Comparison of ENCODE assay signal across 8 cellular contexts in genomic region chr1:35769188-35769758, GRCh38. TPM values are rescaled to one million over a fixed set of nuclear protein-coding genes. Genes with fewer than 3 reads are reported as not detected.
DNase-seq lines count a peak whose midpoint lies in the region; ATAC-seq and TF ChIP-seq lines count a peak whose summit lies in the region.

No MANE protein-coding gene starts in this region.

- H3K9me3 Mint-ChIP-seq in Caco-2 (ENCODE audit: unreplicated experiment) (no peaks in the 10 kb centered on the region), endothelial cell (ENCODE audit: unreplicated experiment) (no peaks in the 10 kb centered on the region)
- H3K9me3 Mint-ChIP-seq in activated CD8-positive, alpha-beta memory T cell treated with anti-CD3 and anti-CD28 coated beads, Interleukin-2, amount 10 ng/mL, durations not matched to agents 7 days and 5 days (ENCODE audit: low read depth) = no peaks in the 10 kb centered on the region

- POLR2A ChIA-PET in Caco-2 (lab: Charles Lee) = interaction anchor here (0.6 to 1.6 kb wide), 5 partner anchors 18 to 213 kb away, joined by 3 to 6 read pairs (median 5); partner anchors contain the start of genes KIAA0319L and NCDN

- BruUV-seq in Caco-2 (replicated peaks; lab: Mats Ljungman, UMichigan) = no TSS peak

- CTCF ChIA-PET in Caco-2 (lab: Charles Lee) = interaction anchor here (0.6 to 1.3 kb wide), 3 partner anchors 200 to 472 kb away, joined by 4 to 5 read pairs (median 4); partner anchors contain the start of gene KIAA0319L
- CTCF ChIA-PET in activated CD8-positive, alpha-beta memory T cell treated with anti-CD3 and anti-CD28 coated beads, Interleukin-2, amount 10 ng/mL, durations not matched to agents 7 days and 5 days (lab: Charles Lee) = interaction anchor here (0.6 to 2.8 kb wide), 24 partner anchors 9 to 905 kb away, joined by 3 to 14 read pairs (median 4); partner anchors contain the start of genes AGO1, C1orf216, KIAA0319L and NCDN

- H3K36me3 Mint-ChIP-seq in Caco-2 (ENCODE audit: insufficient read depth, unreplicated experiment) (peaks cover 14% of the 10 kb centered on the region), endothelial cell (ENCODE audit: low read depth, unreplicated experiment) (no peaks in the 10 kb centered on the region)
- H3K36me3 Mint-ChIP-seq in activated CD8-positive, alpha-beta memory T cell treated with anti-CD3 and anti-CD28 coated beads, Interleukin-2, amount 10 ng/mL, durations not matched to agents 7 days and 5 days = peaks cover 21% of the 10 kb centered on the region

- no peaks in the 10 kb centered on the region for H3K36me3 ChIP-seq in Caco-2 (ENCODE audit: control insufficient read depth, insufficient read depth, low read length)

- H3K4me1 Mint-ChIP-seq in Caco-2 (ENCODE audit: low read depth, unreplicated experiment) = no peaks in the 10 kb centered on the region
- peaks cover 31% of the 10 kb centered on the region for H3K4me1 Mint-ChIP-seq in activated CD8-positive, alpha-beta memory T cell treated with anti-CD3 and anti-CD28 coated beads, Interleukin-2, amount 10 ng/mL, durations not matched to agents 7 days and 5 days
- peaks cover 8% of the 10 kb centered on the region for H3K4me1 Mint-ChIP-seq in endothelial cell (ENCODE audit: unreplicated experiment)

- H3K4me3 ChIP-seq in Caco-2 (ENCODE audit: low read depth, low read length) = peak overlapping the region; percentile 77

- H3K9me3 ChIP-seq in Caco-2 = no peaks in the 10 kb centered on the region

- H3K27ac Mint-ChIP-seq in Caco-2 (ENCODE audit: unreplicated experiment) = peak overlapping the region; percentile 92
- H3K27ac Mint-ChIP-seq in activated CD8-positive, alpha-beta memory T cell treated with anti-CD3 and anti-CD28 coated beads, Interleukin-2, amount 10 ng/mL, durations not matched to agents 7 days and 5 days = peak overlapping the region; percentile 79
- peak overlapping the region; percentile 83 for H3K27ac Mint-ChIP-seq in endothelial cell (ENCODE audit: unreplicated experiment)

- DNase-seq in Caco-2 (peak; percentile 82 to 84), GM20000 (ENCODE audit: low spot score) (peak; percentile 93), HS-5 (ENCODE audit: low read depth) (peak; percentile 62), NOMO-1 (lab: John Stamatoyannopoulos, UW; ENCODE audit: unreplicated experiment in 2 of 2) (peak; percentile 85 to 88), endothelial cell (ENCODE audit: low spot score) (peak; percentile 88), midbrain (lab: John Stamatoyannopoulos, UW) (peak; percentile 46)
- DNase-seq in activated CD8-positive, alpha-beta memory T cell treated with anti-CD3 and anti-CD28 coated beads, Interleukin-2, amount 10 ng/mL, durations not matched to agents 7 days and 5 days = peak; percentile 94
- DNase-seq in stimulated activated CD8-positive, alpha-beta memory T cell treated with anti-CD3 and anti-CD28 coated beads, Interleukin-15, amount 100 ng/mL, for 48 hours (ENCODE audit: low read depth in 2 of 2) = peak; percentile 82

- ATAC-seq in activated CD8-positive, alpha-beta memory T cell treated with anti-CD3 and anti-CD28 coated beads, Interleukin-2, amount 10 ng/mL, durations not matched to agents 7 days and 5 days = peak; percentile 87

- no peaks in the 10 kb centered on the region for H3K27me3 ChIP-seq in Caco-2 (replicated peaks; ENCODE audit: control insufficient read depth, insufficient read depth, low read length)

- H3K4me1 ChIP-seq in Caco-2 = no peaks in the 10 kb centered on the region

- intact Hi-C loops in Caco-2 (cut with micrococcal nuclease; ENCODE audit: unreplicated experiment) = loop anchor here (1.0 kb wide), 1 partner anchor 200 kb away; no protein-coding TSS in a partner anchor

- no peaks in the 10 kb centered on the region for H3K27me3 Mint-ChIP-seq in Caco-2 (ENCODE audit: insufficient read depth, unreplicated experiment)
- no peaks in the 10 kb centered on the region for H3K27me3 Mint-ChIP-seq in activated CD8-positive, alpha-beta memory T cell treated with anti-CD3 and anti-CD28 coated beads, Interleukin-2, amount 10 ng/mL, durations not matched to agents 7 days and 5 days
- no peaks in the 10 kb centered on the region for H3K27me3 Mint-ChIP-seq in endothelial cell (ENCODE audit: unreplicated experiment)

- no peak for TF ChIP-seq CTCF in Caco-2 (IDR thresholded peaks at IDR 0.05; ENCODE audit: insufficient read depth in 1 of 2, low read depth in 1 of 2, low read length in 1 of 2, severe bottlenecking in 1 of 2, unreplicated experiment in 1 of 2)
- no peak for TF ChIP-seq CTCF in GM20000 (IDR thresholded peaks at IDR 0.05; ENCODE audit: extremely low read depth, missing control alignments)
- TF ChIP-seq CTCF in endothelial cell (IDR thresholded peaks at IDR 0.05; ENCODE audit: unreplicated experiment) = no peak

- H3K4me3 Mint-ChIP-seq in Caco-2 (ENCODE audit: unreplicated experiment) = peak overlapping the region; percentile 98
- peak overlapping the region; percentile 96 for H3K4me3 Mint-ChIP-seq in activated CD8-positive, alpha-beta memory T cell treated with anti-CD3 and anti-CD28 coated beads, Interleukin-2, amount 10 ng/mL, durations not matched to agents 7 days and 5 days
- H3K4me3 Mint-ChIP-seq in endothelial cell (ENCODE audit: unreplicated experiment) = peak overlapping the region; percentile 87

RNA-seq across cellular contexts. Expression of gene CLSPN, which starts 0.5 kb away (rescaled TPM):
- total RNA-seq in Caco-2 (2022) = 22.6 and 23.2 TPM in 2 replicates
- 100 to 1,000 TPM in 1 of 2 experiments, 10 to 100 TPM in 1; 99.8 to 102 TPM for total RNA-seq in activated CD8-positive, alpha-beta memory T cell treated with anti-CD3 and anti-CD28 coated beads, Interleukin-2, amount 10 ng/mL, durations not matched to agents 7 days and 5 days
- total RNA-seq in endothelial cell (ENCODE audit: unreplicated experiment) = 12.3 TPM

RNA-seq across cellular contexts. Expression of gene AGO4, which starts 38.5 kb away (rescaled TPM):
- total RNA-seq in Caco-2 (2022) (5.0 and 8.1 TPM in 2 replicates), endothelial cell (ENCODE audit: unreplicated experiment) (26.6 TPM)
- 10 to 100 TPM; 12.1 to 16.1 TPM for total RNA-seq in activated CD8-positive, alpha-beta memory T cell treated with anti-CD3 and anti-CD28 coated beads, Interleukin-2, amount 10 ng/mL, durations not matched to agents 7 days and 5 days

RNA-seq across cellular contexts. Expression of gene C1orf216, which starts 50.6 kb away (rescaled TPM):
- total RNA-seq in Caco-2 (2022) (6.6 and 8.1 TPM in 2 replicates), endothelial cell (ENCODE audit: unreplicated experiment) (13.5 TPM)
- 10 to 100 TPM; 18.3 to 20.9 TPM for total RNA-seq in activated CD8-positive, alpha-beta memory T cell treated with anti-CD3 and anti-CD28 coated beads, Interleukin-2, amount 10 ng/mL, durations not matched to agents 7 days and 5 days

Comparison
In these comparisons a context has a peak if more than half of its experiments do, and no peak if none do; other contexts are left out.
1. Peak in every context shown above with its lines: DNase-seq, ATAC-seq and H3K4me3 ChIP-seq.